ENCODE assay signal across 34 cellular contexts in genomic region chr17:82475458-82475857, GRCh38. TPM values are rescaled to one million over a fixed set of nuclear protein-coding genes. Genes with fewer than 3 reads are reported as not detected.
A peak's percentile ranks its signal among the peaks of the same experiment; 100 is the strongest.
DNase-seq lines count a peak whose midpoint lies in the region; ATAC-seq and TF ChIP-seq lines count a peak whose summit lies in the region.
"Had no signal": no experiment of that assay in that cellular context is flagged by ENCODE, and none has a peak within 500 bp of the region (broad histone marks: within the 10 kb centered on the region; RNA-seq: fewer than 3 reads in every experiment).

No MANE protein-coding gene starts in this region.

- H3K27me3 ChIP-seq in SK-N-SH (ENCODE audit: insufficient read depth) = no peaks in the 10 kb centered on the region
- H3K27me3 ChIP-seq in brain microvascular endothelial cell (replicated peaks) = no peaks in the 10 kb centered on the region
- no peaks in the 10 kb centered on the region for H3K27me3 ChIP-seq in thyroid gland
- H3K27me3 ChIP-seq: BE2C, esophagus squamous epithelium, heart right ventricle, neutrophil, right atrium auricular region, upper lobe of left lung had no signal

- H3K27ac Mint-ChIP-seq in natural killer cell treated with Interleukin-12 subunit alpha and Interleukin-12 subunit beta and Interleukin-15 and Interleukin-18, amount 100 ng/mL, for 72 hours = no peak overlapping the region
- H3K27ac Mint-ChIP-seq: CD8-positive, alpha-beta T cell; dendritic cell treated with granulocyte-macrophage colony-stimulating factor and Interleukin-4, amounts not matched to agents 40 ng/mL and 50 ng/mL, for 4 days had no signal

- 0 out of 2 replicates have a peak, but pooled peaks cover 3% of the 10 kb centered on the region for H3K79me2 ChIP-seq in SK-N-SH (ENCODE audit: insufficient read depth)

- no peaks in the 10 kb centered on the region for H3F3A ChIP-seq in SK-N-SH (replicated peaks; ENCODE audit: insufficient read depth)

- no peaks in the 10 kb centered on the region for H4K20me1 ChIP-seq in SK-N-SH (ENCODE audit: insufficient read depth)

- no peak overlapping the region for H3K4me3 ChIP-seq in SK-N-SH (ENCODE audit: low read depth in 2 of 2, low read length in 1 of 2)
- H3K4me3 ChIP-seq in brain microvascular endothelial cell (ENCODE audit: low read depth, low read length) = no peak overlapping the region
- no peak overlapping the region for H3K4me3 ChIP-seq in thyroid gland (replicated peaks in 1 of 3)
- H3K4me3 ChIP-seq: esophagus squamous epithelium, GM12878, heart right ventricle, lower lobe of right lung, right atrium auricular region, smooth muscle cell, upper lobe of left lung had no signal

- H3K27ac ChIP-seq in SK-N-SH (ENCODE audit: low read depth in 2 of 2, low read length in 1 of 2) (no peak overlapping the region), brain microvascular endothelial cell (no peak overlapping the region), thyroid gland (no peak overlapping the region)
- H3K27ac ChIP-seq: esophagus squamous epithelium, heart right ventricle, lower lobe of right lung, neutrophil, right atrium auricular region, upper lobe of left lung had no signal

- ATAC-seq in natural killer cell treated with Interleukin-12 subunit alpha and Interleukin-12 subunit beta and Interleukin-15 and Interleukin-18, amount 100 ng/mL, for 72 hours = no peak
- no peak for ATAC-seq in HG03159 (IDR thresholded peaks at IDR 0.05; ENCODE audit: unreplicated experiment)
- ATAC-seq: activated T-cell treated with anti-CD3 and anti-CD28 coated beads, Interleukin-2, amount 50 U/mL, for 4 hours; CD8-positive, alpha-beta T cell; GM12878; heart right ventricle; lower lobe of right lung; Panc1 had no signal

- H3K9me3 ChIP-seq in SK-N-SH (no peaks in the 10 kb centered on the region), thyroid gland (no peaks in the 10 kb centered on the region)
- H3K9me3 ChIP-seq: BE2C, esophagus squamous epithelium, heart right ventricle, lower lobe of right lung, neutrophil, right atrium auricular region, upper lobe of left lung had no signal

- no peaks in the 10 kb centered on the region for H3K9me2 ChIP-seq in SK-N-SH

- CTCF ChIA-PET in SK-N-SH (lab: Yijun Ruan, JAX) = interaction anchor here (0.7 to 1.8 kb wide), 2 partner anchors 18 to 79 kb away, joined by 3 to 9 read pairs; no protein-coding TSS in a partner anchor

- H3K9ac ChIP-seq in SK-N-SH = no peak overlapping the region

- H3K4me1 ChIP-seq in SK-N-SH (ENCODE audit: control insufficient read depth in 1 of 2, insufficient read depth in 2 of 2, low read depth in 1 of 2, low read length in 1 of 2) = no peaks in the 10 kb centered on the region
- H3K4me1 ChIP-seq in thyroid gland = no peaks in the 10 kb centered on the region
- H3K4me1 ChIP-seq: BE2C, heart right ventricle, lower lobe of right lung, right atrium auricular region, upper lobe of left lung had no signal

- TF ChIP-seq CTCF in SK-N-SH (IDR thresholded peaks at IDR 0.05) (no peak), brain microvascular endothelial cell (IDR thresholded peaks at IDR 0.05; ENCODE audit: low read depth, low read length, missing control alignments) (no peak), thyroid gland (IDR thresholded peaks at IDR 0.05) (no peak)

- TF ChIP-seq RAD21 in Ishikawa (IDR thresholded peaks at IDR 0.05; ENCODE audit: low read depth) = no peak
- TF ChIP-seq RAD21 in SK-N-SH (IDR thresholded peaks at IDR 0.05; ENCODE audit: low read length) = no peak

- H3K9me3 Mint-ChIP-seq in natural killer cell treated with Interleukin-12 subunit alpha and Interleukin-12 subunit beta and Interleukin-15 and Interleukin-18, amount 100 ng/mL, for 72 hours = no peaks in the 10 kb centered on the region
- H3K9me3 Mint-ChIP-seq: activated T-cell treated with anti-CD3 and anti-CD28 coated beads, Interleukin-2, amount 50 U/mL, for 4 hours; CD8-positive, alpha-beta T cell; central memory CD8-positive, alpha-beta T cell; dendritic cell treated with granulocyte-macrophage colony-stimulating factor and Interleukin-4, amounts not matched to agents 40 ng/mL and 50 ng/mL, for 4 days; naive B cell had no signal

- TF ChIP-seq EP300 in Ishikawa (IDR thresholded peaks at IDR 0.05; ENCODE audit: borderline replicate concordance) = no peak
- no peak for TF ChIP-seq EP300 in SK-N-SH (IDR thresholded peaks at IDR 0.05; ENCODE audit: borderline replicate concordance in 1 of 2, low read depth in 1 of 2, low read length in 1 of 2)

- in situ Hi-C loops in brain microvascular endothelial cell (cut with HindIII; ENCODE audit: low pct_ligation_motif_present, low sequenced_read_pairs) = no loop called here

- H3K4me2 ChIP-seq in SK-N-SH = no peak overlapping the region
- H3K4me2 ChIP-seq: smooth muscle cell had no signal

- H3K4me1 Mint-ChIP-seq in natural killer cell treated with Interleukin-12 subunit alpha and Interleukin-12 subunit beta and Interleukin-15 and Interleukin-18, amount 100 ng/mL, for 72 hours (ENCODE audit: low read depth in 2 of 2) = peaks cover 5 to 13% of the 10 kb centered on the region in 2 donors
- H3K4me1 Mint-ChIP-seq: central memory CD8-positive, alpha-beta T cell had no signal

- peaks cover 14% of the 10 kb centered on the region for H3K36me3 Mint-ChIP-seq in natural killer cell treated with Interleukin-12 subunit alpha and Interleukin-12 subunit beta and Interleukin-15 and Interleukin-18, amount 100 ng/mL, for 72 hours

- H2AFZ ChIP-seq in SK-N-SH (ENCODE audit: low read depth) = no peak overlapping the region

- 93% methylated on average over 8 of the region's 8 CpGs for WGBS in SK-N-SH (ENCODE audit: low lambda C conversion rate)
- 93 to 94% methylated on average over 8 of the region's 8 CpGs for WGBS in thyroid gland, 2 donors

- no peak for DNase-seq in SK-N-SH
- DNase-seq in brain microvascular endothelial cell = peak; percentile 20
- DNase-seq in natural killer cell treated with Interleukin-12 subunit alpha and Interleukin-12 subunit beta and Interleukin-15 and Interleukin-18, amount 100 ng/mL, for 72 hours (ENCODE audit: low spot score) = no peak
- DNase-seq in thyroid gland = no peak
- DNase-seq: activated CD4-positive, alpha-beta T cell treated with anti-CD3 and anti-CD28 coated beads, Interleukin-2, amount 50 U/mL, for 1 hour; activated CD4-positive, CD25-positive, alpha-beta regulatory T cell; activated T-cell treated with anti-CD3 and anti-CD28 coated beads, Interleukin-2, amount 50 U/mL, for 4 hours; BE2C; CD8-positive, alpha-beta T cell; esophagus squamous epithelium; foreskin melanocyte; heart right ventricle; kidney glomerular epithelial cell; lower lobe of right lung; midbrain; naive B cell; NCI-H1048; NCI-H2107; NCI-H345; NCI-H69; SHP77 treated with DMSO at 0.1 percent for 48 hours; stimulated activated naive CD4-positive, alpha-beta T cell; SW 1271; T1000; upper lobe of left lung had no signal

- no peaks in the 10 kb centered on the region for H3K27me3 Mint-ChIP-seq in natural killer cell treated with Interleukin-12 subunit alpha and Interleukin-12 subunit beta and Interleukin-15 and Interleukin-18, amount 100 ng/mL, for 72 hours
- H3K27me3 Mint-ChIP-seq: central memory CD8-positive, alpha-beta T cell; dendritic cell treated with granulocyte-macrophage colony-stimulating factor and Interleukin-4, amounts not matched to agents 40 ng/mL and 50 ng/mL, for 4 days; naive B cell had no signal

- intact Hi-C loops in thyroid gland (cut with DNase I) = no loop called here

- H3K36me3 ChIP-seq in SK-N-SH (replicated peaks in 1 of 2; ENCODE audit: control insufficient read depth in 1 of 2, insufficient read depth in 2 of 2, low read length in 1 of 2) = peaks cover 42 to 52% of the 10 kb centered on the region in 2 experiments
- peaks cover 20% of the 10 kb centered on the region for H3K36me3 ChIP-seq in brain microvascular endothelial cell (replicated peaks)
- peaks cover 26 to 33% of the 10 kb centered on the region in 2 donors for H3K36me3 ChIP-seq in thyroid gland

- POLR2A ChIA-PET in SK-N-SH (lab: Yijun Ruan, JAX) = no interaction called here

- no peak overlapping the region for H3K4me3 Mint-ChIP-seq in natural killer cell treated with Interleukin-12 subunit alpha and Interleukin-12 subunit beta and Interleukin-15 and Interleukin-18, amount 100 ng/mL, for 72 hours
- H3K4me3 Mint-ChIP-seq: activated T-cell treated with anti-CD3 and anti-CD28 coated beads, Interleukin-2, amount 50 U/mL, for 4 hours; CD8-positive, alpha-beta T cell; central memory CD8-positive, alpha-beta T cell; dendritic cell treated with granulocyte-macrophage colony-stimulating factor and Interleukin-4, amounts not matched to agents 40 ng/mL and 50 ng/mL, for 4 days; naive B cell had no signal

- TF ChIP-seq POLR2A in thyroid gland (IDR thresholded peaks at IDR 0.05) = no peak

RNA-seq across cellular contexts. Expression of gene NARF, which starts 16.9 kb away (rescaled TPM):
- polyA plus RNA-seq in SK-N-SH (2012; rRNA removed) = 128 and 130 TPM in 2 replicates
- polyA plus RNA-seq in SK-N-SH (2012; cell fraction: cytosol; rRNA removed) = 90.6 and 112 TPM in 2 replicates
- 222 and 289 TPM in 2 replicates for polyA plus RNA-seq in SK-N-SH (2012; cell fraction: nucleus; rRNA removed)
- 100 to 1,000 TPM; 217 to 295 TPM for total RNA-seq in natural killer cell treated with Interleukin-12 subunit alpha and Interleukin-12 subunit beta and Interleukin-15 and Interleukin-18, amount 100 ng/mL, for 72 hours
- total RNA-seq in thyroid gland = 10 to 100 TPM; 47.5 to 69.7 (median 48.7) TPM

RNA-seq across cellular contexts. Expression of gene CYBC1, which starts 24.9 kb away (rescaled TPM):
- 160 and 165 TPM in 2 replicates for polyA plus RNA-seq in SK-N-SH (2012; rRNA removed)
- polyA plus RNA-seq in SK-N-SH (2012; cell fraction: cytosol; rRNA removed) = 97.3 and 115 TPM in 2 replicates
- polyA plus RNA-seq in SK-N-SH (2012; cell fraction: nucleus; rRNA removed) = 403 and 584 TPM in 2 replicates
- 100 to 1,000 TPM; 300 to 380 TPM for total RNA-seq in natural killer cell treated with Interleukin-12 subunit alpha and Interleukin-12 subunit beta and Interleukin-15 and Interleukin-18, amount 100 ng/mL, for 72 hours
- total RNA-seq in thyroid gland = 10 to 100 TPM; 51.2 to 66.6 (median 53.6) TPM

RNA-seq across cellular contexts. Expression of gene FOXK2, which starts 44.1 kb away (rescaled TPM):
- 33.6 and 36.4 TPM in 2 replicates for polyA plus RNA-seq in SK-N-SH (2012; rRNA removed)
- polyA plus RNA-seq in SK-N-SH (2012; cell fraction: cytosol; rRNA removed) = 21.3 and 29.9 TPM in 2 replicates
- polyA plus RNA-seq in SK-N-SH (2012; cell fraction: nucleus; rRNA removed) = 43.8 and 54.0 TPM in 2 replicates
- total RNA-seq in natural killer cell treated with Interleukin-12 subunit alpha and Interleukin-12 subunit beta and Interleukin-15 and Interleukin-18, amount 100 ng/mL, for 72 hours = 100 to 1,000 TPM in 1 of 2 donors, 10 to 100 TPM in 1; 60.9 to 108 TPM
- 10 to 100 TPM; 30.5 to 43.3 (median 38.8) TPM for total RNA-seq in thyroid gland

RNA-seq across cellular contexts. Expression of gene OGFOD3, which starts 57.1 kb away (rescaled TPM):
- polyA plus RNA-seq in SK-N-SH (2012; rRNA removed) = 57.1 and 68.2 TPM in 2 replicates
- 38.7 and 54.7 TPM in 2 replicates for polyA plus RNA-seq in SK-N-SH (2012; cell fraction: cytosol; rRNA removed)
- 67.2 and 94.3 TPM in 2 replicates for polyA plus RNA-seq in SK-N-SH (2012; cell fraction: nucleus; rRNA removed)
- 10 to 100 TPM; 29.7 to 30.1 TPM for total RNA-seq in natural killer cell treated with Interleukin-12 subunit alpha and Interleukin-12 subunit beta and Interleukin-15 and Interleukin-18, amount 100 ng/mL, for 72 hours
- total RNA-seq in thyroid gland = 10 to 100 TPM; 46.5 to 57.5 (median 55.1) TPM

RNA-seq across cellular contexts. Expression of gene HEXD, which starts 57.3 kb away (rescaled TPM):
- 38.8 and 43.1 TPM in 2 replicates for polyA plus RNA-seq in SK-N-SH (2012; rRNA removed)
- polyA plus RNA-seq in SK-N-SH (2012; cell fraction: cytosol; rRNA removed) = 10.8 and 18.1 TPM in 2 replicates
- 328 and 454 TPM in 2 replicates for polyA plus RNA-seq in SK-N-SH (2012; cell fraction: nucleus; rRNA removed)
- total RNA-seq in natural killer cell treated with Interleukin-12 subunit alpha and Interleukin-12 subunit beta and Interleukin-15 and Interleukin-18, amount 100 ng/mL, for 72 hours = 10 to 100 TPM; 19.5 to 40.1 TPM
- 10 to 100 TPM; 33.2 to 72.7 (median 40.9) TPM for total RNA-seq in thyroid gland

Comparison
In these comparisons a context has a peak if more than half of its experiments do, and no peak if none do; other contexts are left out.
1. RNA of gene CYBC1, which starts 24.9 kb away (total RNA-seq): 300 to 380 TPM in natural killer cell treated with Interleukin-12 subunit alpha and Interleukin-12 subunit beta and Interleukin-15 and Interleukin-18, amount 100 ng/mL, for 72 hours; 51.2 to 66.6 TPM in thyroid gland; every median in the first group is over 4 times any median in the second.